1 cellular context compared by ENCODE assay signal in the genomic region with DNA sequence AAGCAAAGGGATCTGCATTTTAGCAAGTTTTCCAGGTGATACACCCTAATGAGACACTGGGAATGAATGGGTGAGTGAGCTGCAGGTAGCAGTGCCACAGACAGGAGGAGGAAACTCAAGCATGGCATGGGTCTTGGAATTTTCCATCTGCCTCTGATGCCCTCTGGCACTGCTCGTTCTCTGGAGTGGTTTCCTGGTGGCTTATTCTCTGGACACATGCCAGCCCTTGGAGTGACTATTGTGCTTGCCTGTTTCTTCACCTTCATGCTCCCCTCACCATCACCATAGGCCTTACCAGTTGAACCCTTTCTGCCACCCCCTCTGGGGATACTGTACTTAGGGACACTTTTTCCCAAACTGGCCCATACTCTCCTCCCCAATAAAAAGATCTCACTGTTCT.
TF ChIP-seq lines count a peak whose summit lies in the region.

No MANE protein-coding gene starts in this region.

TF ChIP-seq in IMR-90, 13 proteins besides CTCF, POLR2A, EP300 and RAD21:
- TF ChIP-seq, protein P1, sequence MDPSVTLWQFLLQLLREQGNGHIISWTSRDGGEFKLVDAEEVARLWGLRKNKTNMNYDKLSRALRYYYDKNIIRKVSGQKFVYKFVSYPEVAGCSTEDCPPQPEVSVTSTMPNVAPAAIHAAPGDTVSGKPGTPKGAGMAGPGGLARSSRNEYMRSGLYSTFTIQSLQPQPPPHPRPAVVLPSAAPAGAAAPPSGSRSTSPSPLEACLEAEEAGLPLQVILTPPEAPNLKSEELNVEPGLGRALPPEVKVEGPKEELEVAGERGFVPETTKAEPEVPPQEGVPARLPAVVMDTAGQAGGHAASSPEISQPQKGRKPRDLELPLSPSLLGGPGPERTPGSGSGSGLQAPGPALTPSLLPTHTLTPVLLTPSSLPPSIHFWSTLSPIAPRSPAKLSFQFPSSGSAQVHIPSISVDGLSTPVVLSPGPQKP (IDR thresholded peaks at IDR 0.05; ENCODE audit: borderline replicate concordance, low read depth, low read length): no peak
- TF ChIP-seq RCOR1 (IDR thresholded peaks at IDR 0.05; ENCODE audit: insufficient replicate concordance, low read length) (no peak), CHD1 (IDR thresholded peaks at IDR 0.05; ENCODE audit: low read depth, low read length) (no peak), RFX5 (IDR thresholded peaks at IDR 0.05; ENCODE audit: low read depth, low read length) (no peak), MAZ (IDR thresholded peaks at IDR 0.05; ENCODE audit: borderline replicate concordance, low read depth, low read length) (no peak), CEBPB (IDR thresholded peaks at IDR 0.05; ENCODE audit: low read depth, low read length) (no peak), MAFK (IDR thresholded peaks at IDR 0.05; ENCODE audit: low read depth, low read length) (no peak)
- TF ChIP-seq, protein P2, sequence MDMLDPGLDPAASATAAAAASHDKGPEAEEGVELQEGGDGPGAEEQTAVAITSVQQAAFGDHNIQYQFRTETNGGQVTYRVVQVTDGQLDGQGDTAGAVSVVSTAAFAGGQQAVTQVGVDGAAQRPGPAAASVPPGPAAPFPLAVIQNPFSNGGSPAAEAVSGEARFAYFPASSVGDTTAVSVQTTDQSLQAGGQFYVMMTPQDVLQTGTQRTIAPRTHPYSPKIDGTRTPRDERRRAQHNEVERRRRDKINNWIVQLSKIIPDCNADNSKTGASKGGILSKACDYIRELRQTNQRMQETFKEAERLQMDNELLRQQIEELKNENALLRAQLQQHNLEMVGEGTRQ (IDR thresholded peaks at IDR 0.05; ENCODE audit: low read depth, low read length): no peak
TF ChIP-seq in IMR-90: peak in this region for 0.
